In the genomic region with DNA sequence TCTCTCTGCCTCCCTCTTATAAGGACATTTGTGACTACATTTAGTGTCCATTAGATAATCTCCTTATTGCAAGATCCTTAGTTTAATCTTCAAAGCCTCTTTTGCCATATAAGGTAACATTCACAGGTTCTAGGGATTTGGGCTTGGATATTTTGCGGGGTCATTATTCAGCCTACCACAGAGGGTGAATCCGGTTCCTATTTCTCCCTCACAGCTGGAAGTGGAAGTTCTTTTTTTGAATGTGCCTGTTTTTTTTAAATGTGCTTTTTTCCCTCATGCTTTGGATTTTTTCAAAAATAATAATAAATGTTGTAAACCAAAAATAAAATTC, we compare ENCODE assay signal across 28 cellular contexts. TPM values are rescaled to one million over a fixed set of nuclear protein-coding genes. Genes with fewer than 3 reads are reported as not detected.
DNase-seq lines count a peak whose midpoint lies in the region; ATAC-seq and TF ChIP-seq lines count a peak whose summit lies in the region.
"Had no signal": no experiment of that assay in that cellular context is flagged by ENCODE, and none has a peak within 500 bp of the region (broad histone marks: within the 10 kb centered on the region; RNA-seq: fewer than 3 reads in every experiment).

No MANE protein-coding gene starts in this region.

- H3K9ac ChIP-seq in neuronal stem cell (ENCODE audit: low read depth, low read length, poor library complexity) = no peak overlapping the region
- H3K9ac ChIP-seq: BLaER1 had no signal

- no peak overlapping the region for H2BK12ac ChIP-seq in neuronal stem cell (ENCODE audit: low read length)

- H3K9me3 Mint-ChIP-seq in GM23338 = peaks cover 32% of the 10 kb centered on the region
- H3K9me3 Mint-ChIP-seq in chondrocyte (ENCODE audit: low read depth) = peaks cover 9% of the 10 kb centered on the region

- H3K14ac ChIP-seq in neuronal stem cell (ENCODE audit: low read length) = no peak overlapping the region

- no peak overlapping the region for H2BK15ac ChIP-seq in neuronal stem cell (ENCODE audit: low read length)

- H3K27me3 Mint-ChIP-seq in GM23338 (ENCODE audit: insufficient read depth, low read depth, poor library complexity) = peaks cover 6% of the 10 kb centered on the region
- no peaks in the 10 kb centered on the region for H3K27me3 Mint-ChIP-seq in chondrocyte (ENCODE audit: low read depth)

- H3K18ac ChIP-seq in neuronal stem cell (ENCODE audit: low read length) = no peak overlapping the region

- H3K79me1 ChIP-seq in neuronal stem cell (ENCODE audit: low read depth, low read length) = no peaks in the 10 kb centered on the region

- no peak for TF ChIP-seq RAD21 in Ishikawa (IDR thresholded peaks at IDR 0.05; ENCODE audit: low read depth)

- no peak overlapping the region for H4K8ac ChIP-seq in neuronal stem cell (ENCODE audit: low read depth, low read length)

- H3K27ac Mint-ChIP-seq in GM23338 (peak overlapping the region; percentile 94), chondrocyte (ENCODE audit: unreplicated experiment) (peak overlapping the region; percentile 75)
- H3K27ac Mint-ChIP-seq: CD4-positive, CD25-positive, alpha-beta regulatory T cell had no signal

- H3K79me2 ChIP-seq in GM23338 (replicated peaks; ENCODE audit: insufficient read depth) = no peaks in the 10 kb centered on the region

- no peak overlapping the region for H2BK120ac ChIP-seq in neuronal stem cell (ENCODE audit: low read depth, low read length)

- H3K4me2 ChIP-seq in GM23338 (no peak overlapping the region), neuronal stem cell (ENCODE audit: insufficient read depth, low read length, poor library complexity, severe bottlenecking) (no peak overlapping the region)
- H3K4me2 ChIP-seq: BLaER1, PC-9 had no signal

- peak; percentile 57 for ATAC-seq in GM23338
- ATAC-seq: GM12878, HepG2, K562, Right ventricle myocardium inferior had no signal

- H2AK5ac ChIP-seq in neuronal stem cell (ENCODE audit: low read depth, low read length) = no peak overlapping the region

- DNase-seq in GM23338 (ENCODE audit: low spot score) (no peak), chondrocyte (ENCODE audit: low spot score) (no peak), neuronal stem cell (ENCODE audit: low spot score) (no peak), activated gamma-delta T cell treated with Interleukin-2 at 50 U/mL for 16 hours (no peak), NCI-H748 treated with DMSO at 0.1 percent for 48 hours (lab: John Stamatoyannopoulos, UW) (no peak)
- DNase-seq in activated CD4-positive, alpha-beta T cell treated with anti-CD3 and anti-CD28 coated beads, Interleukin-2, amount 50 U/mL, for 4 hours = no peak
- DNase-seq: CD4-positive, CD25-positive, alpha-beta regulatory T cell; DMS53; GDM1; Kasumi-1; MV-4-11; NCI-H1105; NCI-H1436 treated with DMSO at 0.1 percent for 48 hours; NCI-H187 treated with DMSO at 0.1 percent for 48 hours; NCI-H2171 treated with DMSO at 0.1 percent for 48 hours; NCI-H345; NCI-H510A treated with DMSO at 0.1 percent for 48 hours; NK-92 treated with Interleukin-12 subunit alpha and Interleukin-12 subunit beta, amount 100 ng/mL, for 24 hours; PC-9; SJCRH30 had no signal

- H3K36me3 ChIP-seq in GM23338 (ENCODE audit: insufficient read depth) = peaks cover 8% of the 10 kb centered on the region; the same call in 1 of the 2 replicates
- no peaks in the 10 kb centered on the region for H3K36me3 ChIP-seq in neuronal stem cell (replicated peaks in 1 of 2; ENCODE audit: control insufficient read depth in 2 of 2, insufficient read depth in 2 of 2, low read length in 2 of 2)
- H3K36me3 ChIP-seq: BLaER1, SJCRH30 had no signal

- TF ChIP-seq EP300 in Ishikawa (IDR thresholded peaks at IDR 0.05; ENCODE audit: borderline replicate concordance) = peak; percentile 15; the same call in 1 of the 2 replicates

- H3K4me3 ChIP-seq in GM23338 = no peak overlapping the region
- no peak overlapping the region for H3K4me3 ChIP-seq in neuronal stem cell (ENCODE audit: low read length in 2 of 2)
- H3K4me3 ChIP-seq: BLaER1, GM12878, K562, PC-9, SJCRH30 had no signal

- no peak overlapping the region for H2AFZ ChIP-seq in GM23338
- H2AFZ ChIP-seq in neuronal stem cell (ENCODE audit: low read length) = peak overlapping the region; percentile 20

- no peak overlapping the region for H2BK5ac ChIP-seq in neuronal stem cell (ENCODE audit: low read length)

- peak overlapping the region; percentile 17; the same call in 1 of the 3 replicates for H3K4me3 Mint-ChIP-seq in GM23338
- H3K4me3 Mint-ChIP-seq in chondrocyte (ENCODE audit: unreplicated experiment) = no peak overlapping the region
- H3K4me3 Mint-ChIP-seq: CD4-positive, CD25-positive, alpha-beta regulatory T cell had no signal

- H3K23ac ChIP-seq in neuronal stem cell (ENCODE audit: low read depth, low read length, poor library complexity) = no peak overlapping the region

- H3K36me3 Mint-ChIP-seq in GM23338 (ENCODE audit: low read depth) (peaks cover 24% of the 10 kb centered on the region), chondrocyte (ENCODE audit: low read depth) (no peaks in the 10 kb centered on the region)

- no peak overlapping the region for H4K91ac ChIP-seq in neuronal stem cell (ENCODE audit: low read depth, low read length, poor library complexity)

- no peaks in the 10 kb centered on the region for H4K20me1 ChIP-seq in GM23338 (replicated peaks; ENCODE audit: insufficient read depth)
- H4K20me1 ChIP-seq: BLaER1 had no signal

- peaks cover 0 to 5% of the 10 kb centered on the region in 2 donors for H3K9me3 ChIP-seq in neuronal stem cell (replicated peaks in 1 of 2; ENCODE audit: control insufficient read depth in 2 of 2, insufficient read depth in 1 of 2, low read depth in 1 of 2, low read length in 2 of 2)
- H3K9me3 ChIP-seq: SJCRH30 had no signal

- H3K4ac ChIP-seq in neuronal stem cell (ENCODE audit: low read length) = no peak overlapping the region

- H3K9me2 ChIP-seq in GM23338 (ENCODE audit: insufficient read depth) = peaks cover 14% of the 10 kb centered on the region; the same call in 1 of the 2 replicates

- H3K27ac ChIP-seq in GM23338 (ENCODE audit: low read depth) (peak overlapping the region; percentile 81), neuronal stem cell (replicated peaks; ENCODE audit: low read length) (no peak overlapping the region)
- H3K27ac ChIP-seq: BLaER1, PC-9, SJCRH30 had no signal

- H3K4me1 Mint-ChIP-seq in GM23338 = peaks cover 25% of the 10 kb centered on the region
- H3K4me1 Mint-ChIP-seq in chondrocyte (ENCODE audit: low read depth) = peaks cover 15% of the 10 kb centered on the region
- H3K4me1 Mint-ChIP-seq: CD4-positive, CD25-positive, alpha-beta regulatory T cell had no signal

- H3F3A ChIP-seq in GM23338 (replicated peaks; ENCODE audit: low read depth) = no peaks in the 10 kb centered on the region

- H3K4me1 ChIP-seq in GM23338 (ENCODE audit: insufficient read depth) (peaks cover 18% of the 10 kb centered on the region), neuronal stem cell (ENCODE audit: control insufficient read depth in 2 of 2, insufficient read depth in 1 of 2, low read depth in 1 of 2, low read length in 2 of 2) (peaks cover 2% of the 10 kb centered on the region in 2 donors)
- H3K4me1 ChIP-seq: BLaER1, SJCRH30 had no signal

- no CpG with 5 or more reads among the region's 2 CpGs for WGBS in neuronal stem cell (ENCODE audit: extremely low coverage in 2 of 2, insufficient read length in 2 of 2, insufficient replicate concordance in 1 of 2), 2 donors

- no peak for TF ChIP-seq CTCF in GM23338 (conservative IDR thresholded peaks at IDR 0.05; ENCODE audit: low read depth in 2 of 2)
- TF ChIP-seq CTCF in chondrocyte (IDR thresholded peaks at IDR 0.05) = no peak

- H3K27me3 ChIP-seq in GM23338 (ENCODE audit: insufficient read depth) (no peaks in the 10 kb centered on the region), neuronal stem cell (ENCODE audit: control insufficient read depth in 3 of 3, insufficient read depth in 3 of 3, low read depth in 1 of 3, low read length in 3 of 3) (no peaks in the 10 kb centered on the region)
- H3K27me3 ChIP-seq: BLaER1, SJCRH30 had no signal

TF ChIP-seq in GM23338, 12 proteins besides CTCF, POLR2A, EP300 and RAD21 (continues in another document):
- TF ChIP-seq POLR2AphosphoS5 (IDR thresholded peaks at IDR 0.05; ENCODE audit: low read depth) (no peak), STAT1 (IDR thresholded peaks at IDR 0.05; ENCODE audit: unreplicated experiment) (no peak)

TF ChIP-seq in Ishikawa, 13 proteins besides CTCF, POLR2A, EP300 and RAD21 (continues in another document):
- TF ChIP-seq YY1 (IDR thresholded peaks at IDR 0.05; ENCODE audit: low read depth) = no peak
- TF ChIP-seq ZBTB7A (IDR thresholded peaks at IDR 0.05; ENCODE audit: low read depth) = no peak
- no peak for TF ChIP-seq NFIC (IDR thresholded peaks at IDR 0.05)

RNA-seq across cellular contexts. Expression of gene FAM221A, which starts 17.1 kb away (rescaled TPM):
- total RNA-seq in GM23338 (2014; rRNA removed; shearing (Covaris generic)) = 29.9 and 31.4 TPM in 2 replicates
- polyA plus RNA-seq in GM23338 (2016; fragmentation: Nextera tagmentation; extraction: Ambion mirVana) = 31.9 and 35.7 TPM in 2 replicates
- 1.8 to 2.3 TPM (median 2.2 TPM) in 3 replicates for total RNA-seq in chondrocyte
- 10.4 TPM for polyA plus RNA-seq in neuronal stem cell (2013, experiment 1 of 2)
- polyA plus RNA-seq in neuronal stem cell (2013, experiment 2 of 2) = 9.7 TPM
- total RNA-seq: HepG2, K562 had no signal
- polyA plus RNA-seq: K562 had no signal

RNA-seq across cellular contexts. Expression of gene STK31, which starts 47.1 kb away (rescaled TPM):
- total RNA-seq in GM23338 (2014; rRNA removed; shearing (Covaris generic)) = 0.31 and 0.43 TPM in 2 replicates
- polyA plus RNA-seq in GM23338 (2016; fragmentation: Nextera tagmentation; extraction: Ambion mirVana) = 0.14 and 0.55 TPM in 2 replicates
- total RNA-seq in chondrocyte = 0.07 to 0.13 TPM in 2 of 3 replicates, not detected in the other
- 0.15 TPM for polyA plus RNA-seq in neuronal stem cell (2013, experiment 1 of 2)
- 0.12 TPM for polyA plus RNA-seq in neuronal stem cell (2013, experiment 2 of 2)
- total RNA-seq: HepG2, M059J, RPMI7951 had no signal
- polyA plus RNA-seq: HepG2 had no signal
